Comparison of ENCODE assay signal across 1 cellular context in the genomic region with DNA sequence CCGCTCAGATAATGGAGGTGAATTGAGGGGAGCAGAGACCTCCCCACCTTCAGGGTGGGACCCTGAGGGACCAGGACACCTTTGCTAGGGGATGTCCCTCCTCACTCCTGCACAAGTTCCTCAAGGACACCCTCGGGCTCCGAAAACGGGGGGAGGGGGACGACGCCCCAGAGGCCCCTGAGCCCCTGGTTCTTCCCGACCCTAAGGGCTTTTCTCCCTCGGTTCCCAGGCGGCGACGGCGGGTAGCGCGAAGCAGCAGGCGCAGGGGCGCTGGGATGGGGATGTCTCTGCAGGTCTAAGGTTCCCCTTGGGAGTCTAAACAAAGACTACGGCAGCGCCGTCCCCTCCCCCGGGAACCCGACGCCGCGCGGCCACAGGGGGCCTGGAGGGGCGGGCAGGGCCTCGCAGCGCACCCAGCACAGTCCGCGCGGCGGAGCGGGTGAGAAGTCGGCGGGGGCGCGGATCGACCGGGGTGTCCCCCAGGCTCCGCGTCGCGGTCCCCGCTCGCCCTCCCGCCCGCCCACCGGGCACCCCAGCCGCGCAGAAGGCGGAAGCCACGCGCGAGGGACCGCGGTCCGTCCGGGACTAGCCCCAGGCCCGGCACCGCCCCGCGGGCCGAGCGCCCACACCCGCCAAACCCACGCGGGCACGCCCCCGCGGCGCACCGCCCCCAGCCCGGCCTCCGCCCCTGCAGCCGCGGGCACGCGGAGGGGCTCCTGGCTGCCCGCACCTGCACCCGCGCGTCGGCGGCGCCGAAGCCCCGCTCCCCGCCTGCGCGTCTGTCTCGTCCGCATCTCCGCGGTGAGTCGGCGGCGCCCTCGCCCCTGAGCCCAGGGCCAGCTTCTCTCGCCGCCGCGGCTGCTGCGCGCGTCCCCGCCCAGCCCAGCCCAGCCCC.
A peak's percentile ranks its signal among the peaks of the same experiment; 100 is the strongest.
TF ChIP-seq lines count a peak whose summit lies in the region.

No MANE protein-coding gene starts in this region.

TF ChIP-seq in HEK293, 187 proteins besides CTCF, POLR2A, EP300 and RAD21 (continued from another document and continues in another):
- TF ChIP-seq GLIS2 (tag by site-specific recombination; IDR thresholded peaks at IDR 0.05), result peak; percentile 35; the same call in 1 of the 2 replicates
- no peak for TF ChIP-seq ZNF214 (tag by site-specific recombination; IDR thresholded peaks at IDR 0.05; ENCODE audit: borderline replicate concordance)
- no peak for TF ChIP-seq ZNF311 (tag by site-specific recombination; IDR thresholded peaks at IDR 0.05; ENCODE audit: borderline replicate concordance)
- no peak for TF ChIP-seq ZNF548 (tag by site-specific recombination; IDR thresholded peaks at IDR 0.05)
- TF ChIP-seq, protein P1, sequence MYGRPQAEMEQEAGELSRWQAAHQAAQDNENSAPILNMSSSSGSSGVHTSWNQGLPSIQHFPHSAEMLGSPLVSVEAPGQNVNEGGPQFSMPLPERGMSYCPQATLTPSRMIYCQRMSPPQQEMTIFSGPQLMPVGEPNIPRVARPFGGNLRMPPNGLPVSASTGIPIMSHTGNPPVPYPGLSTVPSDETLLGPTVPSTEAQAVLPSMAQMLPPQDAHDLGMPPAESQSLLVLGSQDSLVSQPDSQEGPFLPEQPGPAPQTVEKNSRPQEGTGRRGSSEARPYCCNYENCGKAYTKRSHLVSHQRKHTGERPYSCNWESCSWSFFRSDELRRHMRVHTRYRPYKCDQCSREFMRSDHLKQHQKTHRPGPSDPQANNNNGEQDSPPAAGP (tag by site-specific recombination; IDR thresholded peaks at IDR 0.05), result no peak
- TF ChIP-seq, protein P2, sequence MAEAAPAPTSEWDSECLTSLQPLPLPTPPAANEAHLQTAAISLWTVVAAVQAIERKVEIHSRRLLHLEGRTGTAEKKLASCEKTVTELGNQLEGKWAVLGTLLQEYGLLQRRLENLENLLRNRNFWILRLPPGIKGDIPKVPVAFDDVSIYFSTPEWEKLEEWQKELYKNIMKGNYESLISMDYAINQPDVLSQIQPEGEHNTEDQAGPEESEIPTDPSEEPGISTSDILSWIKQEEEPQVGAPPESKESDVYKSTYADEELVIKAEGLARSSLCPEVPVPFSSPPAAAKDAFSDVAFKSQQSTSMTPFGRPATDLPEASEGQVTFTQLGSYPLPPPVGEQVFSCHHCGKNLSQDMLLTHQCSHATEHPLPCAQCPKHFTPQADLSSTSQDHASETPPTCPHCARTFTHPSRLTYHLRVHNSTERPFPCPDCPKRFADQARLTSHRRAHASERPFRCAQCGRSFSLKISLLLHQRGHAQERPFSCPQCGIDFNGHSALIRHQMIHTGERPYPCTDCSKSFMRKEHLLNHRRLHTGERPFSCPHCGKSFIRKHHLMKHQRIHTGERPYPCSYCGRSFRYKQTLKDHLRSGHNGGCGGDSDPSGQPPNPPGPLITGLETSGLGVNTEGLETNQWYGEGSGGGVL (tag by site-specific recombination; IDR thresholded peaks at IDR 0.05), result peak; percentile 20; the same call in 1 of the 2 replicates
- TF ChIP-seq, protein P3, sequence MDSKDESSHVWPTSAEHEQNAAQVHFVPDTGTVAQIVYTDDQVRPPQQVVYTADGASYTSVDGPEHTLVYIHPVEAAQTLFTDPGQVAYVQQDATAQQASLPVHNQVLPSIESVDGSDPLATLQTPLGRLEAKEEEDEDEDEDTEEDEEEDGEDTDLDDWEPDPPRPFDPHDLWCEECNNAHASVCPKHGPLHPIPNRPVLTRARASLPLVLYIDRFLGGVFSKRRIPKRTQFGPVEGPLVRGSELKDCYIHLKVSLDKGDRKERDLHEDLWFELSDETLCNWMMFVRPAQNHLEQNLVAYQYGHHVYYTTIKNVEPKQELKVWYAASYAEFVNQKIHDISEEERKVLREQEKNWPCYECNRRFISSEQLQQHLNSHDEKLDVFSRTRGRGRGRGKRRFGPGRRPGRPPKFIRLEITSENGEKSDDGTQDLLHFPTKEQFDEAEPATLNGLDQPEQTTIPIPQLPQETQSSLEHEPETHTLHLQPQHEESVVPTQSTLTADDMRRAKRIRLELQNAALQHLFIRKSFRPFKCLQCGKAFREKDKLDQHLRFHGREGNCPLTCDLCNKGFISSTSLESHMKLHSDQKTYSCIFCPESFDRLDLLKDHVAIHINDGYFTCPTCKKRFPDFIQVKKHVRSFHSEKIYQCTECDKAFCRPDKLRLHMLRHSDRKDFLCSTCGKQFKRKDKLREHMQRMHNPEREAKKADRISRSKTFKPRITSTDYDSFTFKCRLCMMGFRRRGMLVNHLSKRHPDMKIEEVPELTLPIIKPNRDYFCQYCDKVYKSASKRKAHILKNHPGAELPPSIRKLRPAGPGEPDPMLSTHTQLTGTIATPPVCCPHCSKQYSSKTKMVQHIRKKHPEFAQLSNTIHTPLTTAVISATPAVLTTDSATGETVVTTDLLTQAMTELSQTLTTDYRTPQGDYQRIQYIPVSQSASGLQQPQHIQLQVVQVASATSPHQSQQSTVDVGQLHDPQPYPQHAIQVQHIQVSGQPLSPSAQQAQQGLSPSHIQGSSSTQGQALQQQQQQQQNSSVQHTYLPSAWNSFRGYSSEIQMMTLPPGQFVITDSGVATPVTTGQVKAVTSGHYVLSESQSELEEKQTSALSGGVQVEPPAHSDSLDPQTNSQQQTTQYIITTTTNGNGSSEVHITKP (tag by site-specific recombination; IDR thresholded peaks at IDR 0.05), result no peak
- TF ChIP-seq ZNF23 (tag by site-specific recombination; IDR thresholded peaks at IDR 0.05; ENCODE audit: borderline replicate concordance), result no peak
- TF ChIP-seq ZNF701 (tag by site-specific recombination; IDR thresholded peaks at IDR 0.05), result no peak
- no peak for TF ChIP-seq ZNF585B (tag by site-specific recombination; IDR thresholded peaks at IDR 0.05)
- TF ChIP-seq, protein P4, sequence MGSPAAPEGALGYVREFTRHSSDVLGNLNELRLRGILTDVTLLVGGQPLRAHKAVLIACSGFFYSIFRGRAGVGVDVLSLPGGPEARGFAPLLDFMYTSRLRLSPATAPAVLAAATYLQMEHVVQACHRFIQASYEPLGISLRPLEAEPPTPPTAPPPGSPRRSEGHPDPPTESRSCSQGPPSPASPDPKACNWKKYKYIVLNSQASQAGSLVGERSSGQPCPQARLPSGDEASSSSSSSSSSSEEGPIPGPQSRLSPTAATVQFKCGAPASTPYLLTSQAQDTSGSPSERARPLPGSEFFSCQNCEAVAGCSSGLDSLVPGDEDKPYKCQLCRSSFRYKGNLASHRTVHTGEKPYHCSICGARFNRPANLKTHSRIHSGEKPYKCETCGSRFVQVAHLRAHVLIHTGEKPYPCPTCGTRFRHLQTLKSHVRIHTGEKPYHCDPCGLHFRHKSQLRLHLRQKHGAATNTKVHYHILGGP (tag by site-specific recombination; IDR thresholded peaks at IDR 0.05), result no peak
- no peak for TF ChIP-seq ZNF626 (tag by site-specific recombination; IDR thresholded peaks at IDR 0.05)
- no peak for TF ChIP-seq TCF7L2 (IDR thresholded peaks at IDR 0.05; ENCODE audit: borderline replicate concordance, low read depth, low read length)
- TF ChIP-seq, protein P5, sequence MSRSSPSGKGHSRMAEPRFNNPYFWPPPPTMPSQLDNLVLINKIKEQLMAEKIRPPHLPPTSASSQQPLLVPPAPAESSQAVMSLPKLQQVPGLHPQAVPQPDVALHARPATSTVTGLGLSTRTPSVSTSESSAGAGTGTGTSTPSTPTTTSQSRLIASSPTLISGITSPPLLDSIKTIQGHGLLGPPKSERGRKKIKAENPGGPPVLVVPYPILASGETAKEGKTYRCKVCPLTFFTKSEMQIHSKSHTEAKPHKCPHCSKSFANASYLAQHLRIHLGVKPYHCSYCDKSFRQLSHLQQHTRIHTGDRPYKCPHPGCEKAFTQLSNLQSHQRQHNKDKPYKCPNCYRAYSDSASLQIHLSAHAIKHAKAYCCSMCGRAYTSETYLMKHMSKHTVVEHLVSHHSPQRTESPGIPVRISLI (tag by site-specific recombination; IDR thresholded peaks at IDR 0.05), result no peak
- TF ChIP-seq ZBTB7A (tag by site-specific recombination; IDR thresholded peaks at IDR 0.05; ENCODE audit: low read depth), result no peak
- TF ChIP-seq BCL11A (tag by site-specific recombination; IDR thresholded peaks at IDR 0.05; ENCODE audit: low read depth), result no peak
- TF ChIP-seq GLIS1 (tag by site-specific recombination; IDR thresholded peaks at IDR 0.05), result peak; percentile 40; the same call in 1 of the 2 replicates
- TF ChIP-seq, protein P6, sequence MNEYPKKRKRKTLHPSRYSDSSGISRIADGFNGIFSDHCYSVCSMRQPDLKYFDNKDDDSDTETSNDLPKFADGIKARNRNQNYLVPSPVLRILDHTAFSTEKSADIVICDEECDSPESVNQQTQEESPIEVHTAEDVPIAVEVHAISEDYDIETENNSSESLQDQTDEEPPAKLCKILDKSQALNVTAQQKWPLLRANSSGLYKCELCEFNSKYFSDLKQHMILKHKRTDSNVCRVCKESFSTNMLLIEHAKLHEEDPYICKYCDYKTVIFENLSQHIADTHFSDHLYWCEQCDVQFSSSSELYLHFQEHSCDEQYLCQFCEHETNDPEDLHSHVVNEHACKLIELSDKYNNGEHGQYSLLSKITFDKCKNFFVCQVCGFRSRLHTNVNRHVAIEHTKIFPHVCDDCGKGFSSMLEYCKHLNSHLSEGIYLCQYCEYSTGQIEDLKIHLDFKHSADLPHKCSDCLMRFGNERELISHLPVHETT (tag by site-specific recombination; IDR thresholded peaks at IDR 0.05), result no peak
- no peak for TF ChIP-seq ZNF202 (tag by site-specific recombination; IDR thresholded peaks at IDR 0.05; ENCODE audit: borderline replicate concordance)
- TF ChIP-seq, protein P7, sequence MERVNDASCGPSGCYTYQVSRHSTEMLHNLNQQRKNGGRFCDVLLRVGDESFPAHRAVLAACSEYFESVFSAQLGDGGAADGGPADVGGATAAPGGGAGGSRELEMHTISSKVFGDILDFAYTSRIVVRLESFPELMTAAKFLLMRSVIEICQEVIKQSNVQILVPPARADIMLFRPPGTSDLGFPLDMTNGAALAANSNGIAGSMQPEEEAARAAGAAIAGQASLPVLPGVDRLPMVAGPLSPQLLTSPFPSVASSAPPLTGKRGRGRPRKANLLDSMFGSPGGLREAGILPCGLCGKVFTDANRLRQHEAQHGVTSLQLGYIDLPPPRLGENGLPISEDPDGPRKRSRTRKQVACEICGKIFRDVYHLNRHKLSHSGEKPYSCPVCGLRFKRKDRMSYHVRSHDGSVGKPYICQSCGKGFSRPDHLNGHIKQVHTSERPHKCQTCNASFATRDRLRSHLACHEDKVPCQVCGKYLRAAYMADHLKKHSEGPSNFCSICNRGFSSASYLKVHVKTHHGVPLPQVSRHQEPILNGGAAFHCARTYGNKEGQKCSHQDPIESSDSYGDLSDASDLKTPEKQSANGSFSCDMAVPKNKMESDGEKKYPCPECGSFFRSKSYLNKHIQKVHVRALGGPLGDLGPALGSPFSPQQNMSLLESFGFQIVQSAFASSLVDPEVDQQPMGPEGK (tag by site-specific recombination; IDR thresholded peaks at IDR 0.05), result peak; percentile 51
- TF ChIP-seq, protein P8, sequence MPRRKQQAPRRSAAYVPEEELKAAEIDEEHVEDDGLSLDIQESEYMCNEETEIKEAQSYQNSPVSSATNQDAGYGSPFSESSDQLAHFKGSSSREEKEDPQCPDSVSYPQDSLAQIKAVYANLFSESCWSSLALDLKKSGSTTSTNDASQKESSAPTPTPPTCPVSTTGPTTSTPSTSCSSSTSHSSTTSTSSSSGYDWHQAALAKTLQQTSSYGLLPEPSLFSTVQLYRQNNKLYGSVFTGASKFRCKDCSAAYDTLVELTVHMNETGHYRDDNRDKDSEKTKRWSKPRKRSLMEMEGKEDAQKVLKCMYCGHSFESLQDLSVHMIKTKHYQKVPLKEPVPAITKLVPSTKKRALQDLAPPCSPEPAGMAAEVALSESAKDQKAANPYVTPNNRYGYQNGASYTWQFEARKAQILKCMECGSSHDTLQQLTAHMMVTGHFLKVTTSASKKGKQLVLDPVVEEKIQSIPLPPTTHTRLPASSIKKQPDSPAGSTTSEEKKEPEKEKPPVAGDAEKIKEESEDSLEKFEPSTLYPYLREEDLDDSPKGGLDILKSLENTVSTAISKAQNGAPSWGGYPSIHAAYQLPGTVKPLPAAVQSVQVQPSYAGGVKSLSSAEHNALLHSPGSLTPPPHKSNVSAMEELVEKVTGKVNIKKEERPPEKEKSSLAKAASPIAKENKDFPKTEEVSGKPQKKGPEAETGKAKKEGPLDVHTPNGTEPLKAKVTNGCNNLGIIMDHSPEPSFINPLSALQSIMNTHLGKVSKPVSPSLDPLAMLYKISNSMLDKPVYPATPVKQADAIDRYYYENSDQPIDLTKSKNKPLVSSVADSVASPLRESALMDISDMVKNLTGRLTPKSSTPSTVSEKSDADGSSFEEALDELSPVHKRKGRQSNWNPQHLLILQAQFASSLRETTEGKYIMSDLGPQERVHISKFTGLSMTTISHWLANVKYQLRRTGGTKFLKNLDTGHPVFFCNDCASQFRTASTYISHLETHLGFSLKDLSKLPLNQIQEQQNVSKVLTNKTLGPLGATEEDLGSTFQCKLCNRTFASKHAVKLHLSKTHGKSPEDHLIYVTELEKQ (tag by site-specific recombination; IDR thresholded peaks at IDR 0.05; ENCODE audit: borderline replicate concordance), result no peak
- no peak for TF ChIP-seq ZBTB17 (tag by site-specific recombination; IDR thresholded peaks at IDR 0.05)
- TF ChIP-seq ZNF239 (tag by site-specific recombination; IDR thresholded peaks at IDR 0.05), result no peak
- TF ChIP-seq ZNF114 (tag by site-specific recombination; IDR thresholded peaks at IDR 0.05), result no peak
- TF ChIP-seq ZNF175 (tag by site-specific recombination; IDR thresholded peaks at IDR 0.05), result no peak
- TF ChIP-seq SP7 (tag by site-specific recombination; IDR thresholded peaks at IDR 0.05), result no peak
- TF ChIP-seq, protein P9, sequence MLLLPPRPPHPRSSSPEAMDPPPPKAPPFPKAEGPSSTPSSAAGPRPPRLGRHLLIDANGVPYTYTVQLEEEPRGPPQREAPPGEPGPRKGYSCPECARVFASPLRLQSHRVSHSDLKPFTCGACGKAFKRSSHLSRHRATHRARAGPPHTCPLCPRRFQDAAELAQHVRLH (tag by site-specific recombination; IDR thresholded peaks at IDR 0.05), result no peak
- TF ChIP-seq SALL2 (tag by site-specific recombination; IDR thresholded peaks at IDR 0.05; ENCODE audit: borderline replicate concordance), result no peak
- no peak for TF ChIP-seq MYNN (tag by site-specific recombination; IDR thresholded peaks at IDR 0.05; ENCODE audit: borderline replicate concordance)
- TF ChIP-seq ZBTB8A (tag by site-specific recombination; IDR thresholded peaks at IDR 0.05), result no peak
- TF ChIP-seq SCRT1 (tag by site-specific recombination; IDR thresholded peaks at IDR 0.05; ENCODE audit: borderline replicate concordance), result no peak
- TF ChIP-seq YY1 (tag by site-specific recombination; IDR thresholded peaks at IDR 0.05), result no peak
- TF ChIP-seq ZNF169 (tag by site-specific recombination; IDR thresholded peaks at IDR 0.05), result no peak
- TF ChIP-seq, protein P10, sequence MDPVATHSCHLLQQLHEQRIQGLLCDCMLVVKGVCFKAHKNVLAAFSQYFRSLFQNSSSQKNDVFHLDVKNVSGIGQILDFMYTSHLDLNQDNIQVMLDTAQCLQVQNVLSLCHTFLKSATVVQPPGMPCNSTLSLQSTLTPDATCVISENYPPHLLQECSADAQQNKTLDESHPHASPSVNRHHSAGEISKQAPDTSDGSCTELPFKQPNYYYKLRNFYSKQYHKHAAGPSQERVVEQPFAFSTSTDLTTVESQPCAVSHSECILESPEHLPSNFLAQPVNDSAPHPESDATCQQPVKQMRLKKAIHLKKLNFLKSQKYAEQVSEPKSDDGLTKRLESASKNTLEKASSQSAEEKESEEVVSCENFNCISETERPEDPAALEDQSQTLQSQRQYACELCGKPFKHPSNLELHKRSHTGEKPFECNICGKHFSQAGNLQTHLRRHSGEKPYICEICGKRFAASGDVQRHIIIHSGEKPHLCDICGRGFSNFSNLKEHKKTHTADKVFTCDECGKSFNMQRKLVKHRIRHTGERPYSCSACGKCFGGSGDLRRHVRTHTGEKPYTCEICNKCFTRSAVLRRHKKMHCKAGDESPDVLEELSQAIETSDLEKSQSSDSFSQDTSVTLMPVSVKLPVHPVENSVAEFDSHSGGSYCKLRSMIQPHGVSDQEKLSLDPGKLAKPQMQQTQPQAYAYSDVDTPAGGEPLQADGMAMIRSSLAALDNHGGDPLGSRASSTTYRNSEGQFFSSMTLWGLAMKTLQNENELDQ (tag by site-specific recombination; IDR thresholded peaks at IDR 0.05; ENCODE audit: low read depth), result no peak
- TF ChIP-seq WT1 (tag by site-specific recombination; IDR thresholded peaks at IDR 0.05), result no peak
- TF ChIP-seq KLF1 (tag by site-specific recombination; IDR thresholded peaks at IDR 0.05), result 0 out of 2 replicates have a peak, but pooled peaks have one; percentile 24
